In the genomic region with DNA sequence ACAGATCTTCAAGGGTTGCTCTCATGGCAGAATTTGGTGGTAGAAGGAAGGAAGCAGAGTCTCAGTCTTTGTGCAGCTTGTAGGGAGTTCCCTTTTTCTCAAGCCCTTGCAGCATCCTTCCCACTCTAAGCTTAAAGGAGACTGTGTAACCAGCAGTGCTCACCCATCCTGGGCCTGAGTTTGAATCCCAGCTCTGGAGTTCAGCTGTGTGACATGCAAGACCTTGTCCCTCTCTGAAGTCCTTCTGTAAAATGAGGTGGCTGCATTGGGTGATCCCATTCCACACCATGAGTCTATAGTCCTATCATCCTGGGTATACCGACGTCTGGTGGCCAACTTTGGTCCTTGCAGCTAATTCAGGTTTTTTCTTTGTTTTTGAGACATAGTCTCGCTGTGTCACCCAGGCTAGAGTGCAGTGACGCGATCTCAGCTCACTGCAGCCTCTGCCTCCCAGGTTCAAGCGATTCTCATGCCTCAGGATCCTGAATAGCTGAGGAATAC, we compare ENCODE assay signal across 8 cellular contexts. TPM values are rescaled to one million over a fixed set of nuclear protein-coding genes. Genes with fewer than 3 reads are reported as not detected.
DNase-seq lines count a peak whose midpoint lies in the region; ATAC-seq, FAIRE-seq and TF ChIP-seq lines count a peak whose summit lies in the region.

No MANE protein-coding gene starts in this region.

- peak; percentile 66 for TF ChIP-seq RAD21 in GM12878 (IDR thresholded peaks at IDR 0.05; ENCODE audit: insufficient read depth, low read depth, low read length)

- ATAC-seq in GM12878 (peak; percentile 89), lung (ENCODE audit: insufficient read depth, low FRiP score) (peak; percentile 62), GM18909 (IDR thresholded peaks at IDR 0.05; ENCODE audit: poor library complexity, unreplicated experiment) (no peak), HG03571 (IDR thresholded peaks at IDR 0.05; ENCODE audit: unreplicated experiment) (no peak), GM21717 (IDR thresholded peaks at IDR 0.05; ENCODE audit: unreplicated experiment) (no peak)

- no peak for TF ChIP-seq EP300 in GM12878 (IDR thresholded peaks at IDR 0.05; ENCODE audit: borderline replicate concordance in 1 of 2, control insufficient read depth in 1 of 2, low read depth in 2 of 2, low read length in 2 of 2)

- DNase-seq in activated CD4-positive, alpha-beta T cell treated with anti-CD3 and anti-CD28 coated beads for 4 hours: peak; percentile 18 to 23
- no peak for DNase-seq in activated CD4-positive, alpha-beta T cell treated with anti-CD3 and anti-CD28 coated beads, Interleukin-2, amount 50 U/mL, for 1 hour
- DNase-seq in NOMO-1 treated with DMSO at 0.1 percent for 48 hours (lab: John Stamatoyannopoulos, UW; ENCODE audit: unreplicated experiment) (peak; percentile 89), GM12878 (ENCODE audit: low read depth, low spot score) (no peak), lung (ENCODE audit: low spot score) (no peak)

- H3K4me1 ChIP-seq in GM12878 (ENCODE audit: control insufficient read depth, insufficient read depth, low read length): peaks cover 14% of the 10 kb centered on the region
- no peaks in the 10 kb centered on the region for H3K4me1 ChIP-seq in lung (ENCODE audit: control insufficient read depth in 2 of 2, insufficient read depth in 2 of 2, low read length in 2 of 2)

- TF ChIP-seq POLR2A in GM12878 (IDR thresholded peaks at IDR 0.05; ENCODE audit: low read depth, low read length): no peak

- RAD21 ChIA-PET in GM12878 (lab: Charles Lee; ENCODE audit: unreplicated experiment): interaction anchor here (0.7 to 3.2 kb wide), 9 partner anchors 10 to 69 kb away, joined by 3 to 18 read pairs (median 7); a partner anchor contains a TSS

- H3K4me2 ChIP-seq in GM12878 (ENCODE audit: control insufficient read depth, insufficient read depth): no peak overlapping the region

- H3K27ac ChIP-seq in GM12878 (ENCODE audit: control insufficient read depth, insufficient read depth) (no peak overlapping the region), lung (ENCODE audit: low read depth in 1 of 2, low read length in 1 of 2) (peak overlapping the region in 1 of 2 donors; percentile 44)

- POLR2A ChIA-PET in GM12878 (lab: Charles Lee): interaction anchor here (0.9 to 1.4 kb wide), 3 partner anchors 10 to 68 kb away, joined by 3 to 4 read pairs (median 3); a partner anchor contains a TSS

- H3K4me3 ChIP-seq in GM12878 (no peak overlapping the region), lung (no peak overlapping the region)

- no TSS peak for BruUV-seq in GM12878 (replicated peaks; lab: Mats Ljungman, UMichigan)

- peak; percentile 75 for FAIRE-seq in GM12878 (lab: Jason Lieb, UNC)

- peak; percentile 63 to 79 (median 71) for TF ChIP-seq CTCF in GM12878 (IDR thresholded peaks at IDR 0.05 in 2 of 3, conservative IDR thresholded peaks at IDR 0.05 in 1 of 3; ENCODE audit: control insufficient read depth in 2 of 3, extremely low read depth in 1 of 3, insufficient read depth in 1 of 3, low read depth in 3 of 3, low read length in 3 of 3)
- TF ChIP-seq CTCF in lung (IDR thresholded peaks at IDR 0.05; ENCODE audit: control extremely low read depth, extremely low read depth): peak; percentile 35

- H3K36me3 ChIP-seq in GM12878 (ENCODE audit: control insufficient read depth in 2 of 2, insufficient read depth in 2 of 2, low read length in 1 of 2) (no peaks in the 10 kb centered on the region), lung (ENCODE audit: control insufficient read depth in 2 of 2, insufficient read depth in 2 of 2, low read length in 2 of 2) (no peaks in the 10 kb centered on the region)

- H3K9ac ChIP-seq in GM12878 (ENCODE audit: control insufficient read depth, insufficient read depth, low read length): no peak overlapping the region

- H3K79me2 ChIP-seq in GM12878 (ENCODE audit: control insufficient read depth, insufficient read depth, low read length): no peaks in the 10 kb centered on the region

- WGBS in GM12878 (ENCODE audit: insufficient coverage, insufficient replicate concordance, low lambda C conversion rate, missing lambda C conversion rate): 12% methylated on average over 6 of the region's 6 CpGs
- 44 to 47% methylated on average over 6 of the region's 6 CpGs for WGBS in lung, 2 donors

- no peaks in the 10 kb centered on the region for H3K27me3 ChIP-seq in GM12878 (replicated peaks in 1 of 2; ENCODE audit: control insufficient read depth in 2 of 2, insufficient read depth in 2 of 2, low read length in 1 of 2)
- no peaks in the 10 kb centered on the region for H3K27me3 ChIP-seq in lung (ENCODE audit: control insufficient read depth, insufficient read depth)

- SMC1A ChIA-PET in GM12878 (lab: Charles Lee; ENCODE audit: uncharacterized antibody, unreplicated experiment): interaction anchor here (0.9 to 2.4 kb wide), 8 partner anchors 8 to 69 kb away, joined by 3 to 19 read pairs (median 5); a partner anchor contains a TSS

- CTCF ChIA-PET in GM12878 (lab: Yijun Ruan, JAX): interaction anchor here (0.8 to 5.7 kb wide), 11 partner anchors 10 to 67 kb away, joined by 3 to 49 read pairs (median 6); a partner anchor contains a TSS

- H3K9me3 ChIP-seq in GM12878 (replicated peaks; ENCODE audit: control insufficient read depth, insufficient read depth, low read length) (no peaks in the 10 kb centered on the region; the same call in 2 of the 3 replicates), lung (ENCODE audit: control insufficient read depth in 2 of 2, insufficient read depth in 1 of 2, low read length in 1 of 2) (peaks cover 0 to 7% of the 10 kb centered on the region in 2 donors)

- no peak overlapping the region for H2AFZ ChIP-seq in GM12878 (ENCODE audit: control insufficient read depth, low read depth, low read length)

- intact Hi-C loops in GM12878 (cut with micrococcal nuclease; ENCODE audit: unreplicated experiment): loop anchor here (1.0 kb wide), 1 partner anchor 69 kb away; no protein-coding TSS in a partner anchor

- no peaks in the 10 kb centered on the region for H4K20me1 ChIP-seq in GM12878 (ENCODE audit: control insufficient read depth, insufficient read depth)

- in situ Hi-C loops in GM12878 (cut with MboI): no loop called here

RNA-seq across cellular contexts. Expression of a gene that starts 9.8 kb away (rescaled TPM):
- total RNA-seq in GM12878 (2013; cell fraction: nucleolus; rRNA removed): 27.2 and 31.5 TPM in 2 replicates
- total RNA-seq in GM12878 (2014; rRNA removed) (11.3 and 13.0 TPM in 2 replicates), GM12878 (2014; rRNA removed; fragmentation: Illumina TruSeq; extraction: Trizol) (7.0 and 7.7 TPM in 2 replicates), GM12878 (2021) (12.2 and 13.3 TPM in 2 replicates), lung (10 to 100 TPM in 1 of 2 donors, 1 to 10 TPM in 1; 6.8 to 53.1 TPM)
- 5.6 TPM for polyA plus RNA-seq in GM12878 (2011; ENCODE audit: low read depth)
- polyA plus RNA-seq in GM12878 (2011; rRNA removed) (1.4 and 2.3 TPM in 2 replicates), GM12878 (2014; fragmentation: Illumina TruSeq; extraction: Trizol) (13.0 and 16.8 TPM in 2 replicates), GM12878 (2014; fragmentation: Nextera tagmentation; extraction: Ambion mirVana) (1 to 10 TPM; 2.5 to 3.0 TPM), GM12878 (2014; rRNA removed) (12.9 and 14.8 TPM in 2 replicates), GM12878 (2016; fragmentation: Nextera tagmentation; extraction: Ambion mirVana) (1 to 10 TPM; 7.5 to 7.9 TPM), lung (100 to 1,000 TPM in 1 of 2 donors, 1 to 10 TPM in 1; 3.4 to 248 TPM)
- 1.6 and 2.1 TPM in 2 replicates for polyA plus RNA-seq in GM12878 (2011; cell fraction: cytosol; rRNA removed)
- polyA plus RNA-seq in GM12878 (2011; cell fraction: nucleus; rRNA removed): 2.3 and 4.2 TPM in 2 replicates
- 7.1 and 14.4 TPM in 2 replicates for polyA plus RNA-seq in GM12878 (2012)
- polyA minus RNA-seq in GM12878 (2011; rRNA and poly(A)+ RNA removed): 0.66 and 2.3 TPM in 2 replicates
- polyA minus RNA-seq in GM12878 (2011; cell fraction: cytosol; rRNA and poly(A)+ RNA removed): 0.67 and 0.94 TPM in 2 replicates
- polyA minus RNA-seq in GM12878 (2011; cell fraction: nucleus; rRNA and poly(A)+ RNA removed): 0.73 and 0.96 TPM in 2 replicates

RNA-seq across cellular contexts. Expression of a gene that starts 17.3 kb away (rescaled TPM):
- not detected in 2 replicates for total RNA-seq in GM12878 (2013; cell fraction: nucleolus; rRNA removed)
- total RNA-seq in GM12878 (2014; rRNA removed) (0.11 TPM in 1 of 2 replicates, not detected in the other), GM12878 (2014; rRNA removed; fragmentation: Illumina TruSeq; extraction: Trizol) (not detected in 2 replicates), GM12878 (2021) (0.21 and 0.29 TPM in 2 replicates), lung (under 1 TPM in 1 of 2 donors, not detected in 1; 0.64 TPM)
- polyA plus RNA-seq in GM12878 (2011; ENCODE audit: low read depth): not detected
- polyA plus RNA-seq in GM12878 (2011; rRNA removed) (0.08 TPM in 1 of 2 replicates, not detected in the other), GM12878 (2014; fragmentation: Illumina TruSeq; extraction: Trizol) (0.10 and 0.46 TPM in 2 replicates), GM12878 (2014; fragmentation: Nextera tagmentation; extraction: Ambion mirVana) (not detected), GM12878 (2014; rRNA removed) (0.15 TPM in 1 of 2 replicates, not detected in the other), GM12878 (2016; fragmentation: Nextera tagmentation; extraction: Ambion mirVana) (under 1 TPM; 0.09 to 0.35 TPM), lung (under 1 TPM; 0.08 to 0.31 TPM)
- polyA plus RNA-seq in GM12878 (2011; cell fraction: cytosol; rRNA removed): 0.07 TPM in 1 of 2 replicates, not detected in the other
- 0.13 TPM in 2 replicates for polyA plus RNA-seq in GM12878 (2011; cell fraction: nucleus; rRNA removed)
- 0.20 and 0.27 TPM in 2 replicates for polyA plus RNA-seq in GM12878 (2012)
- not detected in 2 replicates for polyA minus RNA-seq in GM12878 (2011; rRNA and poly(A)+ RNA removed)
- not detected in 2 replicates for polyA minus RNA-seq in GM12878 (2011; cell fraction: cytosol; rRNA and poly(A)+ RNA removed)
- not detected in 2 replicates for polyA minus RNA-seq in GM12878 (2011; cell fraction: nucleus; rRNA and poly(A)+ RNA removed)

RNA-seq across cellular contexts. Expression of a gene that starts 19.9 kb away (rescaled TPM):
- total RNA-seq in GM12878 (2013; cell fraction: nucleolus; rRNA removed): not detected in 2 replicates
- total RNA-seq in GM12878 (2014; rRNA removed) (not detected in 2 replicates), GM12878 (2014; rRNA removed; fragmentation: Illumina TruSeq; extraction: Trizol) (not detected in 2 replicates), GM12878 (2021) (not detected in 2 replicates), lung (not detected)
- polyA plus RNA-seq in GM12878 (2011; ENCODE audit: low read depth): not detected
- polyA plus RNA-seq in GM12878 (2011; rRNA removed) (not detected in 2 replicates), GM12878 (2014; fragmentation: Illumina TruSeq; extraction: Trizol) (not detected in 2 replicates), GM12878 (2014; fragmentation: Nextera tagmentation; extraction: Ambion mirVana) (not detected), GM12878 (2014; rRNA removed) (not detected in 2 replicates), GM12878 (2016; fragmentation: Nextera tagmentation; extraction: Ambion mirVana) (not detected), lung (not detected)
- polyA plus RNA-seq in GM12878 (2011; cell fraction: cytosol; rRNA removed): not detected in 2 replicates
- not detected in 2 replicates for polyA plus RNA-seq in GM12878 (2011; cell fraction: nucleus; rRNA removed)
- polyA plus RNA-seq in GM12878 (2012): not detected in 2 replicates
- not detected in 2 replicates for polyA minus RNA-seq in GM12878 (2011; rRNA and poly(A)+ RNA removed)
- not detected in 2 replicates for polyA minus RNA-seq in GM12878 (2011; cell fraction: cytosol; rRNA and poly(A)+ RNA removed)
- not detected in 2 replicates for polyA minus RNA-seq in GM12878 (2011; cell fraction: nucleus; rRNA and poly(A)+ RNA removed)

RNA-seq across cellular contexts. Expression of a gene that starts 35.2 kb away (rescaled TPM):
- 9.1 and 11.9 TPM in 2 replicates for total RNA-seq in GM12878 (2013; cell fraction: nucleolus; rRNA removed)
- total RNA-seq in GM12878 (2014; rRNA removed) (16.2 and 17.1 TPM in 2 replicates), GM12878 (2014; rRNA removed; fragmentation: Illumina TruSeq; extraction: Trizol) (10.0 and 11.3 TPM in 2 replicates), GM12878 (2021) (21.0 and 23.1 TPM in 2 replicates), lung (10 to 100 TPM; 12.7 to 16.9 TPM)
- 14.2 TPM for polyA plus RNA-seq in GM12878 (2011; ENCODE audit: low read depth)
- polyA plus RNA-seq in GM12878 (2011; rRNA removed) (5.2 and 14.4 TPM in 2 replicates), GM12878 (2014; fragmentation: Illumina TruSeq; extraction: Trizol) (5.0 and 15.7 TPM in 2 replicates), GM12878 (2014; fragmentation: Nextera tagmentation; extraction: Ambion mirVana) (10 to 100 TPM; 35.1 to 48.7 TPM), GM12878 (2014; rRNA removed) (27.3 and 29.5 TPM in 2 replicates), GM12878 (2016; fragmentation: Nextera tagmentation; extraction: Ambion mirVana) (10 to 100 TPM; 21.5 to 24.7 TPM), lung (100 to 1,000 TPM in 1 of 2 donors, 10 to 100 TPM in 1; 12.7 to 328 TPM)
- polyA plus RNA-seq in GM12878 (2011; cell fraction: cytosol; rRNA removed): 35.2 and 42.2 TPM in 2 replicates
- polyA plus RNA-seq in GM12878 (2011; cell fraction: nucleus; rRNA removed): 16.2 and 16.7 TPM in 2 replicates
- 16.0 and 18.5 TPM in 2 replicates for polyA plus RNA-seq in GM12878 (2012)
- polyA minus RNA-seq in GM12878 (2011; rRNA and poly(A)+ RNA removed): 11.3 and 26.5 TPM in 2 replicates
- 6.7 and 9.8 TPM in 2 replicates for polyA minus RNA-seq in GM12878 (2011; cell fraction: cytosol; rRNA and poly(A)+ RNA removed)
- 7.6 and 10.2 TPM in 2 replicates for polyA minus RNA-seq in GM12878 (2011; cell fraction: nucleus; rRNA and poly(A)+ RNA removed)

RNA-seq across cellular contexts. Expression of a gene that starts 38.9 kb away (rescaled TPM):
- 1.2 and 1.3 TPM in 2 replicates for total RNA-seq in GM12878 (2013; cell fraction: nucleolus; rRNA removed)
- total RNA-seq in GM12878 (2014; rRNA removed): 0.38 and 0.62 TPM in 2 replicates
- 0.28 and 0.45 TPM in 2 replicates for total RNA-seq in GM12878 (2014; rRNA removed; fragmentation: Illumina TruSeq; extraction: Trizol)
- 0.90 and 3.3 TPM in 2 replicates for total RNA-seq in GM12878 (2021)
- not detected for polyA plus RNA-seq in GM12878 (2011; ENCODE audit: low read depth)
- 1.4 and 1.8 TPM in 2 replicates for polyA plus RNA-seq in GM12878 (2011; rRNA removed)
- polyA plus RNA-seq in GM12878 (2011; cell fraction: cytosol; rRNA removed): 0.13 and 0.33 TPM in 2 replicates
- polyA plus RNA-seq in GM12878 (2011; cell fraction: nucleus; rRNA removed): 0.85 and 1.8 TPM in 2 replicates
- polyA plus RNA-seq in GM12878 (2012): 1.2 and 1.7 TPM in 2 replicates
- not detected in 2 replicates for polyA plus RNA-seq in GM12878 (2014; fragmentation: Illumina TruSeq; extraction: Trizol)
- 1 to 10 TPM; 1.2 to 3.2 TPM for polyA plus RNA-seq in GM12878 (2014; fragmentation: Nextera tagmentation; extraction: Ambion mirVana)
- 0.24 and 0.67 TPM in 2 replicates for polyA plus RNA-seq in GM12878 (2014; rRNA removed)
- 1 to 10 TPM; 3.2 to 7.1 TPM for polyA plus RNA-seq in GM12878 (2016; fragmentation: Nextera tagmentation; extraction: Ambion mirVana)
- 0.37 TPM in 1 of 2 replicates, not detected in the other for polyA minus RNA-seq in GM12878 (2011; rRNA and poly(A)+ RNA removed)
- not detected in 2 replicates for polyA minus RNA-seq in GM12878 (2011; cell fraction: cytosol; rRNA and poly(A)+ RNA removed)
- polyA minus RNA-seq in GM12878 (2011; cell fraction: nucleus; rRNA and poly(A)+ RNA removed): not detected in 2 replicates
- total RNA-seq in lung: under 1 TPM in 1 of 2 donors, not detected in 1; 0.92 TPM
- polyA plus RNA-seq in lung: under 1 TPM; 0.45 to 0.66 TPM

Comparison
In these comparisons a context has a peak if more than half of its experiments do, and no peak if none do; other contexts are left out.
1. DNase-seq: peak in activated CD4-positive, alpha-beta T cell treated with anti-CD3 and anti-CD28 coated beads for 4 hours (2 of 2) and NOMO-1 treated with DMSO at 0.1 percent for 48 hours (single experiment); none in activated CD4-positive, alpha-beta T cell treated with anti-CD3 and anti-CD28 coated beads, Interleukin-2, amount 50 U/mL, for 1 hour (single experiment), GM12878 (single experiment) and lung (single experiment).
2. ATAC-seq: peak in GM12878 (single experiment) and lung (single experiment); none in GM18909 (single experiment), HG03571 (single experiment) and GM21717 (single experiment).